7 cellular contexts compared by ENCODE assay signal in genomic region chr17:48245465-48246033, GRCh38.
DNase-seq lines count a peak whose midpoint lies in the region; ATAC-seq, FAIRE-seq and TF ChIP-seq lines count a peak whose summit lies in the region.
"Not testable (repeated sequence)": the region's sequence is repeated elsewhere in the genome, so short reads cannot be mapped to it uniquely, and the experiment has no call there.

No MANE protein-coding gene starts in this region.

- H3K27ac ChIP-seq in CD4-positive, alpha-beta memory T cell (ENCODE audit: low read depth, low read length); HEK293 (ENCODE audit: extremely low read depth, low read depth, low read length): not testable (repeated sequence)
- peak overlapping the region; percentile 80 for H3K27ac ChIP-seq in PC-9
- peak overlapping the region; percentile 85; the same call in 2 of the 3 replicates for H3K27ac ChIP-seq in K562 (ENCODE audit: extremely low read depth, low read depth, low read length)
- peak overlapping the region; percentile 90 for H3K27ac ChIP-seq in endothelial cell of umbilical vein (ENCODE audit: insufficient read depth, low read depth, low read length)

- not testable (repeated sequence) for H2AFZ ChIP-seq in PC-9; endothelial cell of umbilical vein (ENCODE audit: low read depth, low read length)
- H2AFZ ChIP-seq in K562 (ENCODE audit: low read depth, low read length), result peak overlapping the region; percentile 87; the same call in 1 of the 2 replicates

- peak overlapping the region in 2 of 8 donors; percentile 3 to 17 for H3K4me3 Mint-ChIP-seq in CD4-positive, alpha-beta memory T cell
- not testable (repeated sequence) for H3K4me3 Mint-ChIP-seq in T-helper 17 cell, natural killer cell

- not testable (repeated sequence) for H3K27me3 Mint-ChIP-seq in CD4-positive, alpha-beta memory T cell; T-helper 17 cell; natural killer cell (ENCODE audit: low read depth in 2 of 2)

- peak overlapping the region in 4 of 7 donors; percentile 4 to 29 (median 22) for H3K27ac Mint-ChIP-seq in CD4-positive, alpha-beta memory T cell
- H3K27ac Mint-ChIP-seq in T-helper 17 cell, result peak overlapping the region; percentile 63
- H3K27ac Mint-ChIP-seq in natural killer cell, result peak overlapping the region; percentile 56 to 83

- H3K79me2 ChIP-seq in PC-9 (ENCODE audit: low read depth); K562 (ENCODE audit: control insufficient read depth, insufficient read depth, low read length); endothelial cell of umbilical vein (ENCODE audit: control insufficient read depth, insufficient read depth, low read length): not testable (repeated sequence)

- not testable (repeated sequence) for TF ChIP-seq POLR2A in K562 (conservative IDR thresholded peaks at IDR 0.05); endothelial cell of umbilical vein (IDR thresholded peaks at IDR 0.05; ENCODE audit: low read depth, low read length)

- H3K4me2 ChIP-seq in PC-9 (peak overlapping the region; percentile 58), endothelial cell of umbilical vein (ENCODE audit: insufficient read depth, low read length) (peak overlapping the region; percentile 72)
- H3K4me2 ChIP-seq in K562 (ENCODE audit: insufficient read depth, low read length), result not testable (repeated sequence)

- WGBS in K562 (ENCODE audit: insufficient coverage, low coverage, missing lambda C conversion rate), result 68% methylated on average over 5 of the region's 5 CpGs

- intact Hi-C loops in CD4-positive, alpha-beta memory T cell (cut with micrococcal nuclease); PC-9 (cut with micrococcal nuclease; ENCODE audit: unreplicated experiment); K562 (cut with micrococcal nuclease); natural killer cell (cut with micrococcal nuclease): not testable (repeated sequence)
- intact Hi-C loops in endothelial cell of umbilical vein (cut with micrococcal nuclease), result loop anchor here (2.0 to 10.0 kb wide), 2 partner anchors 13 to 221 kb away; no protein-coding TSS in a partner anchor

- H3K9me3 Mint-ChIP-seq in CD4-positive, alpha-beta memory T cell; natural killer cell: not testable (repeated sequence)

- not testable (repeated sequence) for H3K9me3 ChIP-seq in CD4-positive, alpha-beta memory T cell (ENCODE audit: control insufficient read depth in 1 of 2, low read length in 2 of 2); HEK293 (ENCODE audit: control insufficient read depth, insufficient read depth, low read depth, low read length); PC-9 (ENCODE audit: insufficient read depth, low read depth); T-helper 17 cell (ENCODE audit: control insufficient read depth, low read length, poor library complexity, severe bottlenecking); K562 (replicated peaks; ENCODE audit: control insufficient read depth, insufficient read depth, low read depth, low read length); endothelial cell of umbilical vein (replicated peaks; ENCODE audit: control insufficient read depth, insufficient read depth, low read length)

- TF ChIP-seq EP300 in K562 (IDR thresholded peaks at IDR 0.05; ENCODE audit: low read length), result not testable (repeated sequence)

- not testable (repeated sequence) for H3K9me2 ChIP-seq in PC-9 (ENCODE audit: insufficient read depth)

- ATAC-seq in T-helper 17 cell, K562, natural killer cell: not testable (repeated sequence)

- peaks cover 54% of the 10 kb centered on the region for H3F3A ChIP-seq in PC-9 (ENCODE audit: insufficient read depth, low read depth)

- H3K4me1 ChIP-seq in CD4-positive, alpha-beta memory T cell (ENCODE audit: insufficient read depth, low read length), result peaks cover 62% of the 10 kb centered on the region
- H3K4me1 ChIP-seq in HEK293 (ENCODE audit: control insufficient read depth, insufficient read depth, low read length), result peaks cover 46% of the 10 kb centered on the region
- peaks cover 68% of the 10 kb centered on the region for H3K4me1 ChIP-seq in PC-9 (replicated peaks; ENCODE audit: insufficient read depth)
- peaks cover 12 to 70% of the 10 kb centered on the region in 2 experiments for H3K4me1 ChIP-seq in K562 (replicated peaks in 1 of 2; ENCODE audit: control insufficient read depth in 2 of 2, insufficient read depth in 2 of 2, low read length in 2 of 2)
- peaks cover 61% of the 10 kb centered on the region for H3K4me1 ChIP-seq in endothelial cell of umbilical vein (ENCODE audit: control insufficient read depth, extremely low read depth, insufficient read depth, low read length)

- in situ Hi-C loops in K562 (cut with MboI), result not testable (repeated sequence)

- not testable (repeated sequence) for FAIRE-seq in K562 (lab: Jason Lieb, UNC); endothelial cell of umbilical vein (lab: Jason Lieb, UNC)

- CTCF ChIA-PET in CD4-positive, alpha-beta memory T cell (lab: Charles Lee; ENCODE audit: partially characterized antibody), result interaction anchor here (1.1 to 2.1 kb wide), 2 partner anchors 10 to 14 kb away, joined by 4 to 7 read pairs; no protein-coding TSS in a partner anchor
- CTCF ChIA-PET in HEK293 (lab: Yijun Ruan, JAX) (interaction anchor here (0.8 to 17.5 kb wide), 4 partner anchors 17 to 355 kb away, joined by 3 to 269 read pairs (median 10); no protein-coding TSS in a partner anchor), endothelial cell of umbilical vein (lab: Charles Lee) (interaction anchor here (1.0 to 20.0 kb wide), 6 partner anchors 10 to 90 kb away, joined by 3 to 289 read pairs (median 8); no protein-coding TSS in a partner anchor)
- CTCF ChIA-PET in PC-9 (lab: Charles Lee); K562 (lab: Yijun Ruan, JAX; ENCODE audit: low intra/inter-chr PET ratio): not testable (repeated sequence)

- peaks cover 47 to 64% (median 57%) of the 10 kb centered on the region in 4 donors for H3K4me1 Mint-ChIP-seq in CD4-positive, alpha-beta memory T cell
- H3K4me1 Mint-ChIP-seq in T-helper 17 cell (peaks cover 37% of the 10 kb centered on the region), natural killer cell (peaks cover 58 to 61% of the 10 kb centered on the region in 2 donors)

- not testable (repeated sequence) for H3K9me1 ChIP-seq in K562 (ENCODE audit: control insufficient read depth, insufficient read depth, low read length); endothelial cell of umbilical vein (replicated peaks; ENCODE audit: control insufficient read depth, extremely low read depth, insufficient read depth, low read length)

- H3K9ac ChIP-seq in K562 (ENCODE audit: insufficient read depth in 1 of 2, low read depth in 2 of 2, low read length in 2 of 2) (peak overlapping the region in 1 of 2 experiments; percentile 47; a peak in 1 of 4 replicates), endothelial cell of umbilical vein (replicated peaks; ENCODE audit: extremely low read depth, insufficient read depth, low read length) (peak overlapping the region; percentile 73)

- dilution Hi-C loops in endothelial cell of umbilical vein (cut with MboI; ENCODE audit: extremely low pct_ligation_motif_present, low sequenced_read_pairs), result not testable (repeated sequence)

- not testable (repeated sequence) for TF ChIP-seq CTCF in HEK293 (tag by site-specific recombination; IDR thresholded peaks at IDR 0.05); PC-9 (conservative IDR thresholded peaks at IDR 0.05); K562 (IDR thresholded peaks at IDR 0.05 in 2 of 3, conservative IDR thresholded peaks at IDR 0.05 in 1 of 3; ENCODE audit: insufficient read depth in 2 of 3, low read depth in 1 of 3, low read length in 3 of 3); endothelial cell of umbilical vein (IDR thresholded peaks at IDR 0.05; ENCODE audit: extremely low read depth in 1 of 2, insufficient read depth in 1 of 2, low read depth in 1 of 2, low read length in 2 of 2); natural killer cell (IDR thresholded peaks at IDR 0.05)

- not testable (repeated sequence) for H4K20me1 ChIP-seq in PC-9 (ENCODE audit: insufficient read depth); K562 (replicated peaks; ENCODE audit: control insufficient read depth, insufficient read depth, low read length); endothelial cell of umbilical vein (replicated peaks; ENCODE audit: control insufficient read depth, extremely low read depth, insufficient read depth, low read length)

- not testable (repeated sequence) for H3K36me3 ChIP-seq in CD4-positive, alpha-beta memory T cell (ENCODE audit: insufficient read depth, low read length); HEK293 (ENCODE audit: control insufficient read depth in 2 of 2, insufficient read depth in 1 of 2, low read length in 2 of 2); PC-9 (ENCODE audit: low read depth); K562 (ENCODE audit: control insufficient read depth, insufficient read depth, low read length); endothelial cell of umbilical vein (ENCODE audit: control insufficient read depth in 2 of 2, extremely low read depth in 1 of 2, insufficient read depth in 2 of 2, low read length in 2 of 2)

- not testable (repeated sequence) for H3K27me3 ChIP-seq in CD4-positive, alpha-beta memory T cell (ENCODE audit: insufficient read depth, low read length); PC-9 (ENCODE audit: insufficient read depth, low read depth); K562 (ENCODE audit: control insufficient read depth in 2 of 2, insufficient read depth in 2 of 2, low read length in 2 of 2); endothelial cell of umbilical vein (ENCODE audit: control insufficient read depth in 2 of 2, insufficient read depth in 2 of 2, low read length in 2 of 2)

- DNase-seq in CD4-positive, alpha-beta memory T cell; PC-9; T-helper 17 cell; K562 (ENCODE audit: extremely low read depth in 1 of 4, low spot score in 3 of 4); endothelial cell of umbilical vein (ENCODE audit: low read depth, low spot score); natural killer cell: not testable (repeated sequence)

- POLR2A ChIA-PET in CD4-positive, alpha-beta memory T cell (lab: Charles Lee; ENCODE audit: partially characterized antibody); HEK293 (lab: Yijun Ruan, JAX); PC-9 (lab: Charles Lee; ENCODE audit: unreplicated experiment): not testable (repeated sequence)
- POLR2A ChIA-PET in K562 (lab: Yijun Ruan, JAX), result interaction anchor here (0.6 to 2.0 kb wide), 3 partner anchors 12 to 204 kb away, joined by 3 to 12 read pairs (median 3); no protein-coding TSS in a partner anchor
- POLR2A ChIA-PET in endothelial cell of umbilical vein (lab: Charles Lee), result interaction anchor here (2.0 kb wide), 1 partner anchor 14 kb away, joined by 5 read pairs; no protein-coding TSS in a partner anchor

- not testable (repeated sequence) for H3K4me3 ChIP-seq in CD4-positive, alpha-beta memory T cell (ENCODE audit: low read length in 2 of 2); HEK293 (ENCODE audit: low read depth, low read length); K562; endothelial cell of umbilical vein (replicated peaks in 1 of 3; ENCODE audit: insufficient read depth in 1 of 3, low read depth in 1 of 3, low read length in 3 of 3)
- H3K4me3 ChIP-seq in PC-9, result peak overlapping the region; percentile 11; the same call in 1 of the 2 replicates

- H3K36me3 Mint-ChIP-seq in CD4-positive, alpha-beta memory T cell, result peaks cover 3 to 14% of the 10 kb centered on the region in 2 donors
- H3K36me3 Mint-ChIP-seq in T-helper 17 cell (ENCODE audit: low read depth); natural killer cell: not testable (repeated sequence)

- TF ChIP-seq RAD21 in K562 (CRISPR knock-in tag; conservative IDR thresholded peaks at IDR 0.05 in 1 of 2, IDR thresholded peaks at IDR 0.05 in 1 of 2), result not testable (repeated sequence)

- BruUV-seq in PC-9 (replicated peaks; lab: Mats Ljungman, UMichigan); K562 (replicated peaks; lab: Mats Ljungman, UMichigan); endothelial cell of umbilical vein (replicated peaks; lab: Mats Ljungman, UMichigan): not testable (repeated sequence)
